ENCODE assay signal across 22 cellular contexts in genomic region chr17:39714234-39714633, GRCh38. TPM values are rescaled to one million over a fixed set of nuclear protein-coding genes. Genes with fewer than 3 reads are reported as not detected.
DNase-seq lines count a peak whose midpoint lies in the region; ATAC-seq, FAIRE-seq and TF ChIP-seq lines count a peak whose summit lies in the region.
"Had no signal": no experiment of that assay in that cellular context is flagged by ENCODE, and none has a peak within 500 bp of the region (broad histone marks: within the 10 kb centered on the region; RNA-seq: fewer than 3 reads in every experiment).

No MANE protein-coding gene starts in this region.

- H3K4me2 ChIP-seq in HepG2 (ENCODE audit: low read depth, low read length) (no peak overlapping the region), endothelial cell of umbilical vein (ENCODE audit: insufficient read depth, low read length) (no peak overlapping the region)
- H3K4me2 ChIP-seq: A549; BLaER1 treated with 17β-estradiol and CSF1 and Interleukin-3, amounts not matched to agents 10 nM and 100 nM had no signal

- WGBS in HepG2 (ENCODE audit: low lambda C conversion rate), result 95% methylated on average over 4 of the region's 4 CpGs
- 88% methylated on average over 1 of the region's 4 CpGs for WGBS in right lobe of liver (ENCODE audit: insufficient coverage, low coverage, low lambda C conversion rate, missing lambda C conversion rate)
- 96 to 98% methylated on average over 4 of the region's 4 CpGs for WGBS in upper lobe of left lung, 2 donors

- ATAC-seq in HepG2 (no peak), right lobe of liver (no peak), upper lobe of left lung (ENCODE audit: low FRiP score in 2 of 2) (no peak)
- ATAC-seq: A549; CD8-positive, alpha-beta T cell had no signal

- intact Hi-C loops in HepG2 (cut with micrococcal nuclease; ENCODE audit: unreplicated experiment) (no loop called here), right lobe of liver (cut with DNase I) (no loop called here), endothelial cell of umbilical vein (cut with micrococcal nuclease) (no loop called here)

- no peak overlapping the region for H2AFZ ChIP-seq in HepG2 (ENCODE audit: low read length)
- H2AFZ ChIP-seq in endothelial cell of umbilical vein (ENCODE audit: low read depth, low read length), result no peak overlapping the region

- POLR2A ChIA-PET in HepG2 (lab: Yijun Ruan, JAX), result interaction anchor here (1.0 to 4.1 kb wide), 3 partner anchors 11 to 19 kb away, joined by 3 to 11 read pairs (median 5); partner anchors contain the start of gene MIEN1
- POLR2A ChIA-PET in endothelial cell of umbilical vein (lab: Charles Lee), result interaction anchor here (0.6 kb wide), 1 partner anchor 17 kb away, joined by 3 read pairs; no protein-coding TSS in a partner anchor

- BruUV-seq in HepG2 (replicated peaks; lab: Mats Ljungman, UMichigan), result no TSS peak
- no TSS peak for BruUV-seq in endothelial cell of umbilical vein (replicated peaks; lab: Mats Ljungman, UMichigan)

- H4K20me1 ChIP-seq in HepG2 (ENCODE audit: insufficient read depth, low read length) (no peaks in the 10 kb centered on the region), endothelial cell of umbilical vein (replicated peaks; ENCODE audit: control insufficient read depth, extremely low read depth, insufficient read depth, low read length) (no peaks in the 10 kb centered on the region)
- H4K20me1 ChIP-seq: BLaER1 treated with 17β-estradiol and CSF1 and Interleukin-3, amounts not matched to agents 10 nM and 100 nM had no signal

- no peak overlapping the region for H3K4me3 ChIP-seq in HepG2 (replicated peaks in 1 of 3; ENCODE audit: insufficient read depth in 1 of 3, low read depth in 2 of 3, low read length in 3 of 3)
- H3K4me3 ChIP-seq in right lobe of liver, result no peak overlapping the region
- no peak overlapping the region for H3K4me3 ChIP-seq in endothelial cell of umbilical vein (replicated peaks in 1 of 3; ENCODE audit: insufficient read depth in 1 of 3, low read depth in 1 of 3, low read length in 3 of 3)
- no peak overlapping the region for H3K4me3 ChIP-seq in upper lobe of left lung
- H3K4me3 ChIP-seq: A549; BLaER1 treated with 17β-estradiol and CSF1 and Interleukin-3, amounts not matched to agents 10 nM and 100 nM had no signal

- TF ChIP-seq EP300 in HepG2 (IDR thresholded peaks at IDR 0.05; ENCODE audit: low read depth in 2 of 2, low read length in 2 of 2) (no peak), HepG2 (CRISPR knock-in tag; IDR thresholded peaks at IDR 0.05; ENCODE audit: borderline replicate concordance) (no peak), upper lobe of left lung (IDR thresholded peaks at IDR 0.05) (no peak)

- H3K9me1 ChIP-seq in endothelial cell of umbilical vein (replicated peaks; ENCODE audit: control insufficient read depth, extremely low read depth, insufficient read depth, low read length), result no peaks in the 10 kb centered on the region

- H3K27ac ChIP-seq in HepG2 (ENCODE audit: extremely low read length, insufficient read depth, low read length) (no peak overlapping the region), right lobe of liver (no peak overlapping the region), endothelial cell of umbilical vein (ENCODE audit: insufficient read depth, low read depth, low read length) (no peak overlapping the region), upper lobe of left lung (no peak overlapping the region)
- H3K27ac ChIP-seq: 22Rv1; A549; BLaER1 treated with 17β-estradiol and CSF1 and Interleukin-3, amounts not matched to agents 10 nM and 100 nM; C4-2B had no signal

- H3K36me3 ChIP-seq in HepG2 (replicated peaks in 1 of 2; ENCODE audit: control insufficient read depth in 1 of 2, insufficient read depth in 2 of 2, low read length in 2 of 2) (peaks cover 44 to 88% of the 10 kb centered on the region in 2 experiments), right lobe of liver (peaks cover 0 to 12% (median 0%) of the 10 kb centered on the region in 4 donors), endothelial cell of umbilical vein (ENCODE audit: control insufficient read depth in 2 of 2, extremely low read depth in 1 of 2, insufficient read depth in 2 of 2, low read length in 2 of 2) (peaks cover 0 to 6% of the 10 kb centered on the region in 2 experiments), upper lobe of left lung (peaks cover 3 to 91% (median 54%) of the 10 kb centered on the region in 4 donors)
- H3K36me3 ChIP-seq: BLaER1 treated with 17β-estradiol and CSF1 and Interleukin-3, amounts not matched to agents 10 nM and 100 nM had no signal

- dilution Hi-C loops in endothelial cell of umbilical vein (cut with MboI; ENCODE audit: extremely low pct_ligation_motif_present, low sequenced_read_pairs), result no loop called here

- no peaks in the 10 kb centered on the region for H3K4me1 ChIP-seq in HepG2 (ENCODE audit: insufficient read depth, low read length)
- peaks cover 0 to 4% (median 0%) of the 10 kb centered on the region in 4 donors for H3K4me1 ChIP-seq in right lobe of liver
- H3K4me1 ChIP-seq in endothelial cell of umbilical vein (ENCODE audit: control insufficient read depth, extremely low read depth, insufficient read depth, low read length), result peaks cover 12% of the 10 kb centered on the region
- H3K4me1 ChIP-seq in upper lobe of left lung, result peaks cover 0 to 5% (median 2%) of the 10 kb centered on the region in 4 donors
- H3K4me1 ChIP-seq: A549, Caco-2 had no signal

- TF ChIP-seq CTCF in HepG2 (CRISPR knock-in tag; IDR thresholded peaks at IDR 0.05) (no peak), right lobe of liver (IDR thresholded peaks at IDR 0.05) (no peak), endothelial cell of umbilical vein (IDR thresholded peaks at IDR 0.05; ENCODE audit: extremely low read depth in 1 of 2, insufficient read depth in 1 of 2, low read depth in 1 of 2, low read length in 2 of 2) (no peak), upper lobe of left lung (IDR thresholded peaks at IDR 0.05) (no peak)

- H3K9ac ChIP-seq in HepG2 (ENCODE audit: insufficient read depth, low read depth, low read length) (no peak overlapping the region), endothelial cell of umbilical vein (replicated peaks; ENCODE audit: extremely low read depth, insufficient read depth, low read length) (no peak overlapping the region)
- H3K9ac ChIP-seq: BLaER1 treated with 17β-estradiol and CSF1 and Interleukin-3, amounts not matched to agents 10 nM and 100 nM had no signal

- H3K79me2 ChIP-seq in HepG2 (ENCODE audit: insufficient read depth, low read length) (no peaks in the 10 kb centered on the region), endothelial cell of umbilical vein (ENCODE audit: control insufficient read depth, insufficient read depth, low read length) (no peaks in the 10 kb centered on the region)

- TF ChIP-seq RAD21 in HepG2 (CRISPR knock-in tag; IDR thresholded peaks at IDR 0.05), result no peak

- CTCF ChIA-PET in HepG2 (lab: Yijun Ruan, JAX; ENCODE audit: low intra/inter-chr PET ratio, low total read pairs), result no interaction called here
- CTCF ChIA-PET in endothelial cell of umbilical vein (lab: Charles Lee), result no interaction called here

- H3K27me3 ChIP-seq in HepG2 (ENCODE audit: control insufficient read depth in 1 of 2, insufficient read depth in 2 of 2, low read length in 2 of 2) (no peaks in the 10 kb centered on the region), right lobe of liver (no peaks in the 10 kb centered on the region), endothelial cell of umbilical vein (ENCODE audit: control insufficient read depth in 2 of 2, insufficient read depth in 2 of 2, low read length in 2 of 2) (no peaks in the 10 kb centered on the region), upper lobe of left lung (no peaks in the 10 kb centered on the region)

- in situ Hi-C loops in HepG2 (cut with HindIII; ENCODE audit: extremely low pct_ligation_motif_present, low pct_unique_long_range_greater_than_20kb), result no loop called here

- FAIRE-seq in HepG2 (lab: Jason Lieb, UNC) (no peak), endothelial cell of umbilical vein (lab: Jason Lieb, UNC) (peak; percentile 4)
- FAIRE-seq: A549, D721Med, G401.6, GM12891, GM19239 had no signal

- TF ChIP-seq POLR2A in HepG2 (IDR thresholded peaks at IDR 0.05; ENCODE audit: insufficient read depth in 1 of 2, low read depth in 2 of 2, low read length in 2 of 2), result no peak
- TF ChIP-seq POLR2A in right lobe of liver (IDR thresholded peaks at IDR 0.05), result no peak
- TF ChIP-seq POLR2A in endothelial cell of umbilical vein (IDR thresholded peaks at IDR 0.05; ENCODE audit: low read depth, low read length), result no peak
- no peak for TF ChIP-seq POLR2A in upper lobe of left lung (IDR thresholded peaks at IDR 0.05)

- no peak for DNase-seq in HepG2 (ENCODE audit: low spot score)
- DNase-seq in right lobe of liver, result no peak
- no peak for DNase-seq in endothelial cell of umbilical vein (ENCODE audit: low read depth, low spot score)
- DNase-seq in NCI-H748 (lab: John Stamatoyannopoulos, UW; ENCODE audit: unreplicated experiment), result no peak
- no peak for DNase-seq in upper lobe of left lung
- DNase-seq: AML-193; Caco-2; Calu3; CD4-positive, alpha-beta T cell; CD8-positive, alpha-beta T cell; DMS79 treated with DMSO at 0.1 percent for 48 hours; GF-D8 had no signal

- H3K9me3 ChIP-seq in HepG2 (ENCODE audit: low read length) (no peaks in the 10 kb centered on the region), right lobe of liver (no peaks in the 10 kb centered on the region), endothelial cell of umbilical vein (replicated peaks; ENCODE audit: control insufficient read depth, insufficient read depth, low read length) (no peaks in the 10 kb centered on the region), upper lobe of left lung (no peaks in the 10 kb centered on the region)
- H3K9me3 ChIP-seq: A549; BLaER1 treated with 17β-estradiol and CSF1 and Interleukin-3, amounts not matched to agents 10 nM and 100 nM; Caco-2 had no signal

RNA-seq across cellular contexts. Expression of gene ERBB2, which starts 14.4 kb away (rescaled TPM):
- total RNA-seq in HepG2 (2016; rRNA removed; fragmentation: Illumina TruSeq; extraction: Trizol), result 30.2 and 64.1 TPM in 2 replicates
- 29.4 and 32.0 TPM in 2 replicates for total RNA-seq in HepG2 (2016; cell fraction: cytosol; rRNA removed; fragmentation: Illumina TruSeq; extraction: Trizol; ENCODE audit: low read depth)
- 24.5 and 63.0 TPM in 2 replicates for total RNA-seq in HepG2 (2016; cell fraction: insoluble cytoplasmic fraction; rRNA removed; fragmentation: Illumina TruSeq; extraction: Trizol)
- 21.8 and 22.8 TPM in 2 replicates for total RNA-seq in HepG2 (2016; cell fraction: membrane; rRNA removed; fragmentation: Illumina TruSeq; extraction: Trizol)
- total RNA-seq in HepG2 (2016; cell fraction: nucleus; rRNA removed; fragmentation: Illumina TruSeq; extraction: Trizol), result 81.6 and 99.0 TPM in 2 replicates
- polyA plus RNA-seq in HepG2 (2011; rRNA removed), result 57.7 and 77.7 TPM in 2 replicates
- 36.7 and 42.6 TPM in 2 replicates for polyA plus RNA-seq in HepG2 (2011; cell fraction: cytosol; rRNA removed)
- polyA plus RNA-seq in HepG2 (2011; cell fraction: nucleus; rRNA removed), result 210 and 211 TPM in 2 replicates
- 69.2 and 69.6 TPM in 2 replicates for polyA plus RNA-seq in HepG2 (2012)
- 4.2 and 4.3 TPM in 2 replicates for polyA plus RNA-seq in HepG2 (2016; cell fraction: cytosol; fragmentation: Illumina TruSeq; extraction: Trizol; ENCODE audit: low read depth)
- 25.3 and 32.1 TPM in 2 replicates for polyA plus RNA-seq in HepG2 (2016; cell fraction: insoluble cytoplasmic fraction; fragmentation: Illumina TruSeq; extraction: Trizol; ENCODE audit: low read depth)
- polyA plus RNA-seq in HepG2 (2016; cell fraction: membrane; fragmentation: Illumina TruSeq; extraction: Trizol; ENCODE audit: low read depth), result 8.5 and 9.9 TPM in 2 replicates
- 149 and 153 TPM in 2 replicates for polyA plus RNA-seq in HepG2 (2016; cell fraction: nucleus; fragmentation: Illumina TruSeq; extraction: Trizol; ENCODE audit: insufficient read depth, low read depth)
- polyA minus RNA-seq in HepG2 (2011; rRNA and poly(A)+ RNA removed; ENCODE audit: low replicate concordance), result 39.8 and 292 TPM in 2 replicates
- polyA minus RNA-seq in HepG2 (2011; cell fraction: cytosol; rRNA and poly(A)+ RNA removed), result 52.4 and 60.7 TPM in 2 replicates
- polyA minus RNA-seq in HepG2 (2011; cell fraction: nucleus; rRNA and poly(A)+ RNA removed), result 58.8 and 83.7 TPM in 2 replicates
- total RNA-seq in right lobe of liver, result 10 to 100 TPM in 5 of 6 experiments, 1 to 10 TPM in 1; 8.9 to 40.4 (median 26.2) TPM
- total RNA-seq in endothelial cell of umbilical vein, result 29.1 and 32.9 TPM in 2 replicates
- polyA plus RNA-seq in endothelial cell of umbilical vein, result 20.6 and 22.8 TPM in 2 replicates
- polyA plus RNA-seq in endothelial cell of umbilical vein (2011; cell fraction: cytosol; rRNA removed), result 12.2 and 14.5 TPM in 2 replicates
- 20.0 and 24.1 TPM in 2 replicates for polyA plus RNA-seq in endothelial cell of umbilical vein (2011; cell fraction: nucleus; rRNA removed)
- 19.6 and 32.9 TPM in 2 replicates for polyA plus RNA-seq in endothelial cell of umbilical vein (2012)
- polyA minus RNA-seq in endothelial cell of umbilical vein, result 27.5 and 44.6 TPM in 2 replicates
- polyA minus RNA-seq in endothelial cell of umbilical vein (2011; cell fraction: cytosol; rRNA and poly(A)+ RNA removed), result 13.6 TPM
- 10.1 and 16.2 TPM in 2 replicates for polyA minus RNA-seq in endothelial cell of umbilical vein (2011; cell fraction: nucleus; rRNA and poly(A)+ RNA removed)
- 100 to 1,000 TPM in 4 of 6 donors, 10 to 100 TPM in 2; 88.6 to 126 (median 112) TPM for total RNA-seq in upper lobe of left lung

RNA-seq across cellular contexts. Expression of gene MIEN1, which starts 16.1 kb away (rescaled TPM):
- total RNA-seq in HepG2 (2016; rRNA removed; fragmentation: Illumina TruSeq; extraction: Trizol), result 40.6 and 48.6 TPM in 2 replicates
- total RNA-seq in HepG2 (2016; cell fraction: cytosol; rRNA removed; fragmentation: Illumina TruSeq; extraction: Trizol; ENCODE audit: low read depth), result 50.1 and 73.7 TPM in 2 replicates
- 43.9 and 49.0 TPM in 2 replicates for total RNA-seq in HepG2 (2016; cell fraction: insoluble cytoplasmic fraction; rRNA removed; fragmentation: Illumina TruSeq; extraction: Trizol)
- 66.3 and 82.4 TPM in 2 replicates for total RNA-seq in HepG2 (2016; cell fraction: membrane; rRNA removed; fragmentation: Illumina TruSeq; extraction: Trizol)
- 18.4 and 23.7 TPM in 2 replicates for total RNA-seq in HepG2 (2016; cell fraction: nucleus; rRNA removed; fragmentation: Illumina TruSeq; extraction: Trizol)
- 56.6 and 68.2 TPM in 2 replicates for polyA plus RNA-seq in HepG2 (2011; rRNA removed)
- polyA plus RNA-seq in HepG2 (2011; cell fraction: cytosol; rRNA removed), result 62.1 and 67.0 TPM in 2 replicates
- 27.3 and 39.8 TPM in 2 replicates for polyA plus RNA-seq in HepG2 (2011; cell fraction: nucleus; rRNA removed)
- polyA plus RNA-seq in HepG2 (2012), result 38.6 and 44.5 TPM in 2 replicates
- 106 and 131 TPM in 2 replicates for polyA plus RNA-seq in HepG2 (2016; cell fraction: cytosol; fragmentation: Illumina TruSeq; extraction: Trizol; ENCODE audit: low read depth)
- polyA plus RNA-seq in HepG2 (2016; cell fraction: insoluble cytoplasmic fraction; fragmentation: Illumina TruSeq; extraction: Trizol; ENCODE audit: low read depth), result 73.3 and 81.4 TPM in 2 replicates
- 100 and 131 TPM in 2 replicates for polyA plus RNA-seq in HepG2 (2016; cell fraction: membrane; fragmentation: Illumina TruSeq; extraction: Trizol; ENCODE audit: low read depth)
- polyA plus RNA-seq in HepG2 (2016; cell fraction: nucleus; fragmentation: Illumina TruSeq; extraction: Trizol; ENCODE audit: insufficient read depth, low read depth), result 45.4 and 54.1 TPM in 2 replicates
- 30.0 and 48.1 TPM in 2 replicates for polyA minus RNA-seq in HepG2 (2011; rRNA and poly(A)+ RNA removed; ENCODE audit: low replicate concordance)
- 11.5 and 16.0 TPM in 2 replicates for polyA minus RNA-seq in HepG2 (2011; cell fraction: cytosol; rRNA and poly(A)+ RNA removed)
- 10.6 and 14.7 TPM in 2 replicates for polyA minus RNA-seq in HepG2 (2011; cell fraction: nucleus; rRNA and poly(A)+ RNA removed)
- total RNA-seq in right lobe of liver, result 10 to 100 TPM; 23.1 to 61.6 (median 29.0) TPM
- total RNA-seq in endothelial cell of umbilical vein, result 42.4 and 51.1 TPM in 2 replicates
- polyA plus RNA-seq in endothelial cell of umbilical vein, result 74.1 and 74.5 TPM in 2 replicates
- polyA plus RNA-seq in endothelial cell of umbilical vein (2011; cell fraction: cytosol; rRNA removed), result 70.9 and 81.7 TPM in 2 replicates
- 26.5 and 26.8 TPM in 2 replicates for polyA plus RNA-seq in endothelial cell of umbilical vein (2011; cell fraction: nucleus; rRNA removed)
- 71.2 and 91.6 TPM in 2 replicates for polyA plus RNA-seq in endothelial cell of umbilical vein (2012)
- polyA minus RNA-seq in endothelial cell of umbilical vein, result 19.7 and 20.0 TPM in 2 replicates
- 23.8 TPM for polyA minus RNA-seq in endothelial cell of umbilical vein (2011; cell fraction: cytosol; rRNA and poly(A)+ RNA removed)
- polyA minus RNA-seq in endothelial cell of umbilical vein (2011; cell fraction: nucleus; rRNA and poly(A)+ RNA removed), result 10.8 TPM in 2 replicates
- 10 to 100 TPM; 26.2 to 54.1 (median 43.2) TPM for total RNA-seq in upper lobe of left lung

RNA-seq across cellular contexts. Expression of gene GRB7, which starts 23.5 kb away (rescaled TPM):
- total RNA-seq in HepG2 (2016; rRNA removed; fragmentation: Illumina TruSeq; extraction: Trizol) (41.7 and 60.2 TPM in 2 replicates), right lobe of liver (10 to 100 TPM in 2 of 6 experiments, 1 to 10 TPM in 4; 2.1 to 10.9 (median 7.5) TPM), endothelial cell of umbilical vein (not detected in 2 replicates), upper lobe of left lung (10 to 100 TPM; 19.9 to 82.8 (median 31.1) TPM)
- total RNA-seq in HepG2 (2016; cell fraction: cytosol; rRNA removed; fragmentation: Illumina TruSeq; extraction: Trizol; ENCODE audit: low read depth), result 17.9 and 20.4 TPM in 2 replicates
- 38.5 and 64.6 TPM in 2 replicates for total RNA-seq in HepG2 (2016; cell fraction: insoluble cytoplasmic fraction; rRNA removed; fragmentation: Illumina TruSeq; extraction: Trizol)
- 31.4 and 31.5 TPM in 2 replicates for total RNA-seq in HepG2 (2016; cell fraction: membrane; rRNA removed; fragmentation: Illumina TruSeq; extraction: Trizol)
- 57.0 and 59.4 TPM in 2 replicates for total RNA-seq in HepG2 (2016; cell fraction: nucleus; rRNA removed; fragmentation: Illumina TruSeq; extraction: Trizol)
- polyA plus RNA-seq in HepG2 (2011; rRNA removed) (77.7 and 92.3 TPM in 2 replicates), endothelial cell of umbilical vein (0.04 and 0.06 TPM in 2 replicates)
- polyA plus RNA-seq in HepG2 (2011; cell fraction: cytosol; rRNA removed), result 36.7 and 60.1 TPM in 2 replicates
- polyA plus RNA-seq in HepG2 (2011; cell fraction: nucleus; rRNA removed), result 319 and 344 TPM in 2 replicates
- polyA plus RNA-seq in HepG2 (2012), result 60.9 and 73.8 TPM in 2 replicates
- polyA plus RNA-seq in HepG2 (2016; cell fraction: cytosol; fragmentation: Illumina TruSeq; extraction: Trizol; ENCODE audit: low read depth), result 8.5 and 8.6 TPM in 2 replicates
- 45.6 and 58.3 TPM in 2 replicates for polyA plus RNA-seq in HepG2 (2016; cell fraction: insoluble cytoplasmic fraction; fragmentation: Illumina TruSeq; extraction: Trizol; ENCODE audit: low read depth)
- polyA plus RNA-seq in HepG2 (2016; cell fraction: membrane; fragmentation: Illumina TruSeq; extraction: Trizol; ENCODE audit: low read depth), result 13.3 and 14.8 TPM in 2 replicates
- 147 and 156 TPM in 2 replicates for polyA plus RNA-seq in HepG2 (2016; cell fraction: nucleus; fragmentation: Illumina TruSeq; extraction: Trizol; ENCODE audit: insufficient read depth, low read depth)
- polyA minus RNA-seq in HepG2 (2011; rRNA and poly(A)+ RNA removed; ENCODE audit: low replicate concordance), result 9.1 and 160 TPM in 2 replicates
- 55.8 and 65.9 TPM in 2 replicates for polyA minus RNA-seq in HepG2 (2011; cell fraction: cytosol; rRNA and poly(A)+ RNA removed)
- polyA minus RNA-seq in HepG2 (2011; cell fraction: nucleus; rRNA and poly(A)+ RNA removed), result 80.7 and 95.9 TPM in 2 replicates
- 0.04 TPM in 1 of 2 replicates, not detected in the other for polyA plus RNA-seq in endothelial cell of umbilical vein (2011; cell fraction: cytosol; rRNA removed)
- 0.17 and 0.24 TPM in 2 replicates for polyA plus RNA-seq in endothelial cell of umbilical vein (2011; cell fraction: nucleus; rRNA removed)
- 0.15 and 0.35 TPM in 2 replicates for polyA plus RNA-seq in endothelial cell of umbilical vein (2012)
- polyA minus RNA-seq in endothelial cell of umbilical vein, result 0.36 TPM in 1 of 2 replicates, not detected in the other
- polyA minus RNA-seq in endothelial cell of umbilical vein (2011; cell fraction: cytosol; rRNA and poly(A)+ RNA removed), result 2.7 TPM
- not detected in 2 replicates for polyA minus RNA-seq in endothelial cell of umbilical vein (2011; cell fraction: nucleus; rRNA and poly(A)+ RNA removed)
- total RNA-seq: CD4-positive, alpha-beta T cell; CD8-positive, alpha-beta T cell had no signal

RNA-seq across cellular contexts. Expression of gene PGAP3, which starts 26.4 kb away (rescaled TPM):
- total RNA-seq in HepG2 (2016; rRNA removed; fragmentation: Illumina TruSeq; extraction: Trizol) (5.1 and 11.9 TPM in 2 replicates), right lobe of liver (10 to 100 TPM in 5 of 6 experiments, 1 to 10 TPM in 1; 9.7 to 25.7 (median 18.3) TPM), endothelial cell of umbilical vein (6.4 and 7.0 TPM in 2 replicates), upper lobe of left lung (10 to 100 TPM; 15.2 to 64.0 (median 27.9) TPM)
- 1.1 and 1.5 TPM in 2 replicates for total RNA-seq in HepG2 (2016; cell fraction: cytosol; rRNA removed; fragmentation: Illumina TruSeq; extraction: Trizol; ENCODE audit: low read depth)
- total RNA-seq in HepG2 (2016; cell fraction: insoluble cytoplasmic fraction; rRNA removed; fragmentation: Illumina TruSeq; extraction: Trizol), result 3.5 and 11.4 TPM in 2 replicates
- total RNA-seq in HepG2 (2016; cell fraction: membrane; rRNA removed; fragmentation: Illumina TruSeq; extraction: Trizol), result 3.2 and 3.3 TPM in 2 replicates
- 11.6 and 12.8 TPM in 2 replicates for total RNA-seq in HepG2 (2016; cell fraction: nucleus; rRNA removed; fragmentation: Illumina TruSeq; extraction: Trizol)
- polyA plus RNA-seq in HepG2 (2011; rRNA removed) (14.6 and 21.2 TPM in 2 replicates), endothelial cell of umbilical vein (14.9 and 17.0 TPM in 2 replicates)
- polyA plus RNA-seq in HepG2 (2011; cell fraction: cytosol; rRNA removed), result 9.7 and 10.8 TPM in 2 replicates
- polyA plus RNA-seq in HepG2 (2011; cell fraction: nucleus; rRNA removed), result 53.0 and 67.8 TPM in 2 replicates
- polyA plus RNA-seq in HepG2 (2012), result 9.1 and 10.3 TPM in 2 replicates
- polyA plus RNA-seq in HepG2 (2016; cell fraction: cytosol; fragmentation: Illumina TruSeq; extraction: Trizol; ENCODE audit: low read depth), result 0.93 and 0.97 TPM in 2 replicates
- 4.1 and 5.4 TPM in 2 replicates for polyA plus RNA-seq in HepG2 (2016; cell fraction: insoluble cytoplasmic fraction; fragmentation: Illumina TruSeq; extraction: Trizol; ENCODE audit: low read depth)
- polyA plus RNA-seq in HepG2 (2016; cell fraction: membrane; fragmentation: Illumina TruSeq; extraction: Trizol; ENCODE audit: low read depth), result 2.1 and 2.4 TPM in 2 replicates
- polyA plus RNA-seq in HepG2 (2016; cell fraction: nucleus; fragmentation: Illumina TruSeq; extraction: Trizol; ENCODE audit: insufficient read depth, low read depth), result 23.4 and 28.3 TPM in 2 replicates
- polyA minus RNA-seq in HepG2 (2011; rRNA and poly(A)+ RNA removed; ENCODE audit: low replicate concordance), result 12.0 and 44.9 TPM in 2 replicates
- 5.6 and 8.2 TPM in 2 replicates for polyA minus RNA-seq in HepG2 (2011; cell fraction: cytosol; rRNA and poly(A)+ RNA removed)
- polyA minus RNA-seq in HepG2 (2011; cell fraction: nucleus; rRNA and poly(A)+ RNA removed), result 8.2 and 9.7 TPM in 2 replicates
- 6.9 and 9.6 TPM in 2 replicates for polyA plus RNA-seq in endothelial cell of umbilical vein (2011; cell fraction: cytosol; rRNA removed)
- 31.1 and 34.7 TPM in 2 replicates for polyA plus RNA-seq in endothelial cell of umbilical vein (2011; cell fraction: nucleus; rRNA removed)
- 4.2 and 6.0 TPM in 2 replicates for polyA plus RNA-seq in endothelial cell of umbilical vein (2012)
- 8.3 and 9.9 TPM in 2 replicates for polyA minus RNA-seq in endothelial cell of umbilical vein
- 2.4 TPM for polyA minus RNA-seq in endothelial cell of umbilical vein (2011; cell fraction: cytosol; rRNA and poly(A)+ RNA removed)
- 5.9 and 6.2 TPM in 2 replicates for polyA minus RNA-seq in endothelial cell of umbilical vein (2011; cell fraction: nucleus; rRNA and poly(A)+ RNA removed)

RNA-seq across cellular contexts. Expression of gene PNMT, which starts 46.0 kb away (rescaled TPM):
- not detected in 2 replicates for total RNA-seq in HepG2 (2016; rRNA removed; fragmentation: Illumina TruSeq; extraction: Trizol)
- not detected in 2 replicates for total RNA-seq in HepG2 (2016; cell fraction: cytosol; rRNA removed; fragmentation: Illumina TruSeq; extraction: Trizol; ENCODE audit: low read depth)
- not detected in 2 replicates for total RNA-seq in HepG2 (2016; cell fraction: insoluble cytoplasmic fraction; rRNA removed; fragmentation: Illumina TruSeq; extraction: Trizol)
- total RNA-seq in HepG2 (2016; cell fraction: membrane; rRNA removed; fragmentation: Illumina TruSeq; extraction: Trizol), result 0.17 TPM in 1 of 2 replicates, not detected in the other
- not detected in 2 replicates for total RNA-seq in HepG2 (2016; cell fraction: nucleus; rRNA removed; fragmentation: Illumina TruSeq; extraction: Trizol)
- 0.22 and 0.25 TPM in 2 replicates for polyA plus RNA-seq in HepG2 (2011; rRNA removed)
- polyA plus RNA-seq in HepG2 (2011; cell fraction: cytosol; rRNA removed), result 0.08 and 0.13 TPM in 2 replicates
- 0.56 and 0.71 TPM in 2 replicates for polyA plus RNA-seq in HepG2 (2011; cell fraction: nucleus; rRNA removed)
- 0.31 TPM in 1 of 2 replicates, not detected in the other for polyA plus RNA-seq in HepG2 (2012)
- 0.11 TPM in 1 of 2 replicates, not detected in the other for polyA plus RNA-seq in HepG2 (2016; cell fraction: cytosol; fragmentation: Illumina TruSeq; extraction: Trizol; ENCODE audit: low read depth)
- not detected in 2 replicates for polyA plus RNA-seq in HepG2 (2016; cell fraction: insoluble cytoplasmic fraction; fragmentation: Illumina TruSeq; extraction: Trizol; ENCODE audit: low read depth)
- 0.15 TPM in 1 of 2 replicates, not detected in the other for polyA plus RNA-seq in HepG2 (2016; cell fraction: membrane; fragmentation: Illumina TruSeq; extraction: Trizol; ENCODE audit: low read depth)
- not detected in 2 replicates for polyA plus RNA-seq in HepG2 (2016; cell fraction: nucleus; fragmentation: Illumina TruSeq; extraction: Trizol; ENCODE audit: insufficient read depth, low read depth)
- polyA minus RNA-seq in HepG2 (2011; rRNA and poly(A)+ RNA removed; ENCODE audit: low replicate concordance), result not detected in 2 replicates
- polyA minus RNA-seq in HepG2 (2011; cell fraction: cytosol; rRNA and poly(A)+ RNA removed), result not detected in 2 replicates
- polyA minus RNA-seq in HepG2 (2011; cell fraction: nucleus; rRNA and poly(A)+ RNA removed), result not detected in 2 replicates
- under 1 TPM in 2 of 6 experiments, not detected in 4; 0.37 TPM for total RNA-seq in right lobe of liver
- total RNA-seq in endothelial cell of umbilical vein, result not detected in 2 replicates
- polyA plus RNA-seq in endothelial cell of umbilical vein, result 0.11 and 0.35 TPM in 2 replicates
- not detected in 2 replicates for polyA plus RNA-seq in endothelial cell of umbilical vein (2011; cell fraction: cytosol; rRNA removed)
- 0.13 and 0.22 TPM in 2 replicates for polyA plus RNA-seq in endothelial cell of umbilical vein (2011; cell fraction: nucleus; rRNA removed)
- polyA plus RNA-seq in endothelial cell of umbilical vein (2012), result not detected in 2 replicates
- not detected in 2 replicates for polyA minus RNA-seq in endothelial cell of umbilical vein
- polyA minus RNA-seq in endothelial cell of umbilical vein (2011; cell fraction: cytosol; rRNA and poly(A)+ RNA removed), result not detected
- polyA minus RNA-seq in endothelial cell of umbilical vein (2011; cell fraction: nucleus; rRNA and poly(A)+ RNA removed), result not detected in 2 replicates
- total RNA-seq in upper lobe of left lung, result 10 to 100 TPM in 3 of 6 donors, 1 to 10 TPM in 3; 3.1 to 21.3 (median 7.0) TPM
- total RNA-seq: A172, Caco-2 had no signal
- polyA plus RNA-seq: A549, BJ had no signal
